In genomic region chr14:92563359-92563758, GRCh38 we compare ENCODE assay signal across 9 cellular contexts. TPM values are rescaled to one million over a fixed set of nuclear protein-coding genes. Genes with fewer than 3 reads are reported as not detected.
DNase-seq lines count a peak whose midpoint lies in the region; ATAC-seq, FAIRE-seq and TF ChIP-seq lines count a peak whose summit lies in the region.
"Had no signal": no experiment of that assay in that cellular context is flagged by ENCODE, and none has a peak within 500 bp of the region (broad histone marks: within the 10 kb centered on the region; RNA-seq: fewer than 3 reads in every experiment).

No MANE protein-coding gene starts in this region.

- intact Hi-C loops in activated naive CD4-positive, alpha-beta T cell treated with anti-CD3 and anti-CD28 coated beads for 36 hours (cut with micrococcal nuclease) = no loop called here
- intact Hi-C loops in adrenal gland (cut with DNase I) = no loop called here

- peaks cover 15% of the 10 kb centered on the region for H3K36me3 Mint-ChIP-seq in activated naive CD4-positive, alpha-beta T cell treated with anti-CD3 and anti-CD28 coated beads for 36 hours (ENCODE audit: low read depth)
- H3K36me3 Mint-ChIP-seq in activated naive CD8-positive, alpha-beta T cell treated with anti-CD3 and anti-CD28 coated beads, Interleukin-2, amount 50 U/mL, for 24 hours (ENCODE audit: low read depth) = peaks cover 73% of the 10 kb centered on the region

- no peak overlapping the region for H3K9ac ChIP-seq in skeletal muscle tissue (ENCODE audit: low read depth in 1 of 3, low read length in 3 of 3)

- H3K36me3 ChIP-seq in skeletal muscle tissue (ENCODE audit: control insufficient read depth in 3 of 3, insufficient read depth in 3 of 3, low read length in 3 of 3) (peaks cover 0 to 11% (median 10%) of the 10 kb centered on the region in 3 donors), adrenal gland (replicated peaks in 1 of 2) (peaks cover 0 to 14% of the 10 kb centered on the region in 2 donors)

- peak overlapping the region; percentile 11 for H3K27ac ChIP-seq in skeletal muscle tissue (ENCODE audit: low read depth, low read length)
- H3K27ac ChIP-seq in adrenal gland = peak overlapping the region in 2 of 5 donors; percentile 20 to 71
- H3K27ac ChIP-seq: C4-2B had no signal

- no peak for FAIRE-seq in HTR-8/SVneo (lab: Jason Lieb, UNC)

- 55 to 68% (median 58%) methylated on average over 1 of the region's 1 CpG for WGBS in adrenal gland, 4 donors

- H3K9me3 Mint-ChIP-seq in activated naive CD4-positive, alpha-beta T cell treated with anti-CD3 and anti-CD28 coated beads for 36 hours = peaks cover 10% of the 10 kb centered on the region
- peaks cover 14% of the 10 kb centered on the region for H3K9me3 Mint-ChIP-seq in activated naive CD8-positive, alpha-beta T cell treated with anti-CD3 and anti-CD28 coated beads, Interleukin-2, amount 50 U/mL, for 24 hours

- peaks cover 42% of the 10 kb centered on the region for H3K4me1 Mint-ChIP-seq in activated naive CD4-positive, alpha-beta T cell treated with anti-CD3 and anti-CD28 coated beads for 36 hours (ENCODE audit: low read depth)
- H3K4me1 Mint-ChIP-seq in activated naive CD8-positive, alpha-beta T cell treated with anti-CD3 and anti-CD28 coated beads, Interleukin-2, amount 50 U/mL, for 24 hours = peaks cover 69% of the 10 kb centered on the region

- H3K27me3 Mint-ChIP-seq in activated naive CD4-positive, alpha-beta T cell treated with anti-CD3 and anti-CD28 coated beads for 36 hours (ENCODE audit: low read depth) = no peaks in the 10 kb centered on the region
- no peaks in the 10 kb centered on the region for H3K27me3 Mint-ChIP-seq in activated naive CD8-positive, alpha-beta T cell treated with anti-CD3 and anti-CD28 coated beads, Interleukin-2, amount 50 U/mL, for 24 hours

- no peaks in the 10 kb centered on the region for H3K4me1 ChIP-seq in skeletal muscle tissue (ENCODE audit: control insufficient read depth in 3 of 3, insufficient read depth in 3 of 3, low read length in 3 of 3)
- peaks cover 4% of the 10 kb centered on the region in 2 donors for H3K4me1 ChIP-seq in adrenal gland (replicated peaks in 1 of 2)

- TF ChIP-seq CTCF in adrenal gland (IDR thresholded peaks at IDR 0.05) = no peak

- no peak overlapping the region for H3K27ac Mint-ChIP-seq in activated naive CD4-positive, alpha-beta T cell treated with anti-CD3 and anti-CD28 coated beads for 36 hours
- H3K27ac Mint-ChIP-seq in activated naive CD8-positive, alpha-beta T cell treated with anti-CD3 and anti-CD28 coated beads, Interleukin-2, amount 50 U/mL, for 24 hours = peak overlapping the region; percentile 48

- peak; percentile 53 for DNase-seq in activated naive CD4-positive, alpha-beta T cell treated with anti-CD3 and anti-CD28 coated beads for 36 hours
- no peak for DNase-seq in activated naive CD4-positive, alpha-beta T cell treated with anti-CD3 and anti-CD28 coated beads, Interleukin-2, amount 50 U/mL, for 16 hours
- no peak for DNase-seq in activated naive CD8-positive, alpha-beta T cell treated with anti-CD3 and anti-CD28 coated beads, Interleukin-2, amount 50 U/mL, for 24 hours
- DNase-seq in G401 (ENCODE audit: low spot score) (no peak), HTR-8/SVneo (ENCODE audit: insufficient read length, low spot score) (no peak), adrenal gland (no peak)

- H3K27me3 ChIP-seq in skeletal muscle tissue (ENCODE audit: control insufficient read depth in 3 of 3, insufficient read depth in 3 of 3, low read length in 3 of 3) (no peaks in the 10 kb centered on the region), adrenal gland (no peaks in the 10 kb centered on the region)

- in situ Hi-C loops in G401 (cut with HindIII; ENCODE audit: low sequenced_read_pairs) = no loop called here

- H3K4me3 Mint-ChIP-seq in activated naive CD4-positive, alpha-beta T cell treated with anti-CD3 and anti-CD28 coated beads for 36 hours = no peak overlapping the region
- H3K4me3 Mint-ChIP-seq in activated naive CD8-positive, alpha-beta T cell treated with anti-CD3 and anti-CD28 coated beads, Interleukin-2, amount 50 U/mL, for 24 hours = peak overlapping the region; percentile 34

- no peak for TF ChIP-seq POLR2A in adrenal gland (IDR thresholded peaks at IDR 0.05)

- peaks cover 0 to 5% (median 2%) of the 10 kb centered on the region in 3 donors for H3K9me3 ChIP-seq in skeletal muscle tissue (ENCODE audit: control insufficient read depth in 3 of 3, low read length in 3 of 3)
- H3K9me3 ChIP-seq in adrenal gland (replicated peaks in 1 of 3) = peaks cover 0 to 6% (median 0%) of the 10 kb centered on the region in 3 donors

- ATAC-seq in HG03159 (IDR thresholded peaks at IDR 0.05; ENCODE audit: unreplicated experiment) = peak; percentile 71
- peak; percentile 83 for ATAC-seq in activated naive CD8-positive, alpha-beta T cell treated with anti-CD3 and anti-CD28 coated beads, Interleukin-2, amount 50 U/mL, for 24 hours

- CTCF ChIA-PET in activated naive CD4-positive, alpha-beta T cell treated with anti-CD3 and anti-CD28 coated beads for 36 hours (lab: Charles Lee) = interaction anchor here (0.6 to 1.3 kb wide), 4 partner anchors 14 to 162 kb away, joined by 3 to 6 read pairs (median 4); no protein-coding TSS in a partner anchor

- H3K4me3 ChIP-seq in skeletal muscle tissue (ENCODE audit: low read length in 3 of 3) = no peak overlapping the region
- no peak overlapping the region for H3K4me3 ChIP-seq in adrenal gland

RNA-seq across cellular contexts. Expression of gene RIN3, which starts 49.8 kb away (rescaled TPM):
- 10 to 100 TPM; 15.8 to 16.0 TPM for total RNA-seq in activated naive CD4-positive, alpha-beta T cell treated with anti-CD3 and anti-CD28 coated beads for 36 hours
- total RNA-seq in skeletal muscle tissue (4.7 TPM), adrenal gland (10 to 100 TPM; 21.5 to 63.2 (median 30.3) TPM)
- 0.18 and 0.85 TPM in 2 replicates for total RNA-seq in G401 (2014; rRNA removed; shearing (Covaris generic))
- polyA plus RNA-seq in adrenal gland = 10 to 100 TPM in 2 of 3 donors, 1 to 10 TPM in 1; 8.1 to 55.7 (median 32.5) TPM
